ENCODE assay signal across 1 cellular context in genomic region chr5:176541338-176542134, GRCh38.
A peak's percentile ranks its signal among the peaks of the same experiment; 100 is the strongest.
TF ChIP-seq lines count a peak whose summit lies in the region.

No MANE protein-coding gene starts in this region.

TF ChIP-seq in HepG2, 621 proteins besides CTCF, POLR2A, EP300 and RAD21 (continued from another document and continues in another):
- TF ChIP-seq ZNF782 (CRISPR knock-in tag; IDR thresholded peaks at IDR 0.05; ENCODE audit: borderline replicate concordance): no peak
- TF ChIP-seq MNT (IDR thresholded peaks at IDR 0.05): no peak
- TF ChIP-seq SALL1 (CRISPR knock-in tag; IDR thresholded peaks at IDR 0.05): 0 out of 2 replicates have a peak, but pooled peaks have one; percentile 9
- TF ChIP-seq ZHX1 (CRISPR knock-in tag; IDR thresholded peaks at IDR 0.05; ENCODE audit: low read depth): no peak
- no peak for TF ChIP-seq ZNF766 (CRISPR knock-in tag; IDR thresholded peaks at IDR 0.05; ENCODE audit: borderline replicate concordance)
- no peak for TF ChIP-seq ZNF784 (CRISPR knock-in tag; IDR thresholded peaks at IDR 0.05; ENCODE audit: borderline replicate concordance)
- TF ChIP-seq SMC3 (IDR thresholded peaks at IDR 0.05; ENCODE audit: low read length): no peak
- TF ChIP-seq ZFP36 (IDR thresholded peaks at IDR 0.05; ENCODE audit: borderline replicate concordance, low read depth, low read length, partially characterized antibody): no peak
- no peak for TF ChIP-seq IKZF1 (IDR thresholded peaks at IDR 0.05)
- TF ChIP-seq SRSF1 (optimal IDR thresholded peaks at IDR 0.05; ENCODE audit: low read depth, low read length): no peak
- TF ChIP-seq ZNF841 (CRISPR knock-in tag; IDR thresholded peaks at IDR 0.05; ENCODE audit: borderline replicate concordance): no peak
- TF ChIP-seq JUNB (CRISPR knock-in tag; IDR thresholded peaks at IDR 0.05; ENCODE audit: borderline replicate concordance): no peak
- TF ChIP-seq ZFP1 (CRISPR knock-in tag; IDR thresholded peaks at IDR 0.05): no peak
- TF ChIP-seq ZBTB43 (CRISPR knock-in tag; conservative IDR thresholded peaks at IDR 0.05): no peak
- TF ChIP-seq ATF2 (CRISPR knock-in tag; IDR thresholded peaks at IDR 0.05): no peak
- TF ChIP-seq ZNF557 (CRISPR knock-in tag; IDR thresholded peaks at IDR 0.05): no peak
- no peak for TF ChIP-seq HMGXB3 (CRISPR knock-in tag; IDR thresholded peaks at IDR 0.05; ENCODE audit: borderline replicate concordance)
- no peak for TF ChIP-seq ZNF816 (CRISPR knock-in tag; IDR thresholded peaks at IDR 0.05; ENCODE audit: borderline replicate concordance)
- TF ChIP-seq TRIM22 (IDR thresholded peaks at IDR 0.05): no peak
- no peak for TF ChIP-seq ZBTB42 (CRISPR knock-in tag; IDR thresholded peaks at IDR 0.05)
- TF ChIP-seq MXD3 (CRISPR knock-in tag; IDR thresholded peaks at IDR 0.05): no peak; the same call in 1 of the 2 replicates
- TF ChIP-seq REPIN1 (CRISPR knock-in tag; IDR thresholded peaks at IDR 0.05; ENCODE audit: borderline replicate concordance, low read depth): no peak
- TF ChIP-seq TFAP4 (IDR thresholded peaks at IDR 0.05; ENCODE audit: borderline replicate concordance, low read depth): no peak
- peak; percentile 65 for TF ChIP-seq TEAD3 (CRISPR knock-in tag; optimal IDR thresholded peaks at IDR 0.05; ENCODE audit: borderline replicate concordance)
- TF ChIP-seq NCOA5 (CRISPR knock-in tag; IDR thresholded peaks at IDR 0.05): no peak
- no peak for TF ChIP-seq ESRRA (CRISPR knock-in tag; IDR thresholded peaks at IDR 0.05; ENCODE audit: low read depth)
- no peak for TF ChIP-seq MTA3 (CRISPR knock-in tag; IDR thresholded peaks at IDR 0.05)
- TF ChIP-seq SOX5 (CRISPR knock-in tag; IDR thresholded peaks at IDR 0.05; ENCODE audit: borderline replicate concordance): no peak
- no peak for TF ChIP-seq TERF1 (CRISPR knock-in tag; IDR thresholded peaks at IDR 0.05)
- no peak for TF ChIP-seq PRMT3 (CRISPR knock-in tag; IDR thresholded peaks at IDR 0.05; ENCODE audit: borderline replicate concordance, low read depth)
- TF ChIP-seq PRDM10 (CRISPR knock-in tag; IDR thresholded peaks at IDR 0.05; ENCODE audit: low read depth): no peak
- TF ChIP-seq KDM5B (CRISPR knock-in tag; IDR thresholded peaks at IDR 0.05; ENCODE audit: borderline replicate concordance): no peak
- peak; percentile 79 for TF ChIP-seq SALL2 (CRISPR knock-in tag; IDR thresholded peaks at IDR 0.05)
- no peak for TF ChIP-seq ZNF512 (CRISPR knock-in tag; IDR thresholded peaks at IDR 0.05)
- no peak for TF ChIP-seq ZNF501 (CRISPR knock-in tag; IDR thresholded peaks at IDR 0.05)
- TF ChIP-seq ZBTB20 (CRISPR knock-in tag; IDR thresholded peaks at IDR 0.05; ENCODE audit: borderline replicate concordance, low read depth): no peak
- TF ChIP-seq KLF16 (CRISPR knock-in tag; IDR thresholded peaks at IDR 0.05): no peak
